Comparison of ENCODE assay signal across 16 cellular contexts in genomic region chr11:68365943-68366435, GRCh38. TPM values are rescaled to one million over a fixed set of nuclear protein-coding genes. Genes with fewer than 3 reads are reported as not detected.
DNase-seq lines count a peak whose midpoint lies in the region; ATAC-seq and TF ChIP-seq lines count a peak whose summit lies in the region.
"Had no signal": no experiment of that assay in that cellular context is flagged by ENCODE, and none has a peak within 500 bp of the region (broad histone marks: within the 10 kb centered on the region; RNA-seq: fewer than 3 reads in every experiment).

No MANE protein-coding gene starts in this region.

- no peaks in the 10 kb centered on the region for H3K27me3 Mint-ChIP-seq in activated T-cell treated with anti-CD3 and anti-CD28 coated beads, Interleukin-2, amount 50 U/mL, for 24 hours
- no peaks in the 10 kb centered on the region for H3K27me3 Mint-ChIP-seq in WTC11 (ENCODE audit: low read depth)

- no peak overlapping the region for H2AFZ ChIP-seq in osteoblast (ENCODE audit: low read length)

- H3K4me1 Mint-ChIP-seq in activated T-cell treated with anti-CD3 and anti-CD28 coated beads, Interleukin-2, amount 50 U/mL, for 24 hours (ENCODE audit: low read depth): peaks cover 2% of the 10 kb centered on the region
- H3K4me1 Mint-ChIP-seq in WTC11: no peaks in the 10 kb centered on the region

- no peak overlapping the region for H3K4me3 ChIP-seq in osteoblast (ENCODE audit: insufficient read depth, low read length)
- H3K4me3 ChIP-seq: BLaER1, HAP-1 had no signal

- no peaks in the 10 kb centered on the region for H3K9me3 ChIP-seq in osteoblast (ENCODE audit: low read depth, low read length)
- H3K9me3 ChIP-seq: BLaER1, HAP-1 had no signal

- H3K27ac ChIP-seq in osteoblast (ENCODE audit: low read depth, low read length): no peak overlapping the region
- H3K27ac ChIP-seq: BLaER1 had no signal

- H3K9me3 Mint-ChIP-seq in activated T-cell treated with anti-CD3 and anti-CD28 coated beads, Interleukin-2, amount 50 U/mL, for 24 hours: no peaks in the 10 kb centered on the region
- H3K9me3 Mint-ChIP-seq in WTC11: no peaks in the 10 kb centered on the region

- H3K36me3 ChIP-seq in osteoblast (ENCODE audit: insufficient read depth, low read length): no peaks in the 10 kb centered on the region

- POLR2A ChIA-PET in WTC11 (lab: Charles Lee): no interaction called here

- H3K79me2 ChIP-seq in osteoblast (ENCODE audit: insufficient read depth, low read length): no peaks in the 10 kb centered on the region

- no peak for DNase-seq in activated T-cell treated with anti-CD3 and anti-CD28 coated beads, Interleukin-2, amount 50 U/mL, for 24 hours
- DNase-seq in activated T-cell treated with anti-CD3 and anti-CD28 coated beads, Interleukin-2, amount 50 U/mL, for 48 hours: no peak
- DNase-seq in WTC11 (ENCODE audit: low spot score): no peak
- DNase-seq in osteoblast (ENCODE audit: insufficient read length, low spot score, missing footprints): peak; percentile 78
- DNase-seq in NCI-H524 treated with DMSO at 0.1 percent for 48 hours (lab: John Stamatoyannopoulos, UW): no peak
- DNase-seq in ureter (ENCODE audit: low spot score): no peak
- DNase-seq: 8988T, AML-193, Calu3, DMS 273 treated with DMSO at 0.1 percent for 48 hours, DMS79 treated with DMSO at 0.1 percent for 48 hours, EL had no signal

- H3K36me3 Mint-ChIP-seq in activated T-cell treated with anti-CD3 and anti-CD28 coated beads, Interleukin-2, amount 50 U/mL, for 24 hours (ENCODE audit: low read depth): peaks cover 3% of the 10 kb centered on the region
- peaks cover 21% of the 10 kb centered on the region for H3K36me3 Mint-ChIP-seq in WTC11

- TF ChIP-seq CTCF in WTC11 (IDR thresholded peaks at IDR 0.05): no peak
- no peak for TF ChIP-seq CTCF in osteoblast (IDR thresholded peaks at IDR 0.05; ENCODE audit: extremely low read depth, low read depth, low read length)

- H3K27me3 ChIP-seq in osteoblast (ENCODE audit: insufficient read depth, low read length): no peaks in the 10 kb centered on the region
- H3K27me3 ChIP-seq: BLaER1 had no signal

- no peak overlapping the region for H3K4me3 Mint-ChIP-seq in activated T-cell treated with anti-CD3 and anti-CD28 coated beads, Interleukin-2, amount 50 U/mL, for 24 hours
- H3K4me3 Mint-ChIP-seq in WTC11: no peak overlapping the region

- no peaks in the 10 kb centered on the region for H3K4me1 ChIP-seq in osteoblast (ENCODE audit: insufficient read depth, low read length)
- H3K4me1 ChIP-seq: HAP-1 had no signal

- H3K4me2 ChIP-seq in osteoblast (ENCODE audit: insufficient read depth, low read length): no peak overlapping the region
- H3K4me2 ChIP-seq: BLaER1 had no signal

- no peaks in the 10 kb centered on the region for H4K20me1 ChIP-seq in osteoblast (ENCODE audit: insufficient read depth, low read length)

- ATAC-seq in WTC11 (no peak), HG03280 (IDR thresholded peaks at IDR 0.05; ENCODE audit: unreplicated experiment) (no peak)
- ATAC-seq: HepG2 had no signal

- CTCF ChIA-PET in WTC11 (lab: Charles Lee): no interaction called here

- peak overlapping the region; percentile 26 for H3K27ac Mint-ChIP-seq in activated T-cell treated with anti-CD3 and anti-CD28 coated beads, Interleukin-2, amount 50 U/mL, for 24 hours
- H3K27ac Mint-ChIP-seq in WTC11: peak overlapping the region; percentile 45; the same call in 1 of the 2 replicates

TF ChIP-seq in WTC11, 78 proteins besides CTCF, POLR2A, EP300 and RAD21:
- TF ChIP-seq MAX (CRISPR knock-in tag; IDR thresholded peaks at IDR 0.05) (no peak), OVOL2 (CRISPR knock-in tag; IDR thresholded peaks at IDR 0.05; ENCODE audit: borderline replicate concordance) (no peak), GRHL2 (CRISPR knock-in tag; IDR thresholded peaks at IDR 0.05; ENCODE audit: insufficient replicate concordance, severe bottlenecking) (no peak), ETV6 (CRISPR knock-in tag; IDR thresholded peaks at IDR 0.05) (no peak)

RNA-seq across cellular contexts. Expression of gene LRP5, which starts 53.6 kb away (rescaled TPM):
- total RNA-seq in WTC11 (2021): 41.6 to 48.8 TPM (median 41.9 TPM) in 3 replicates
- 16.3 and 18.6 TPM in 2 replicates for total RNA-seq in osteoblast
- total RNA-seq in ureter: 82.4 TPM
